In genomic region chrX:30489323-30489722, GRCh38 we compare ENCODE assay signal across 11 cellular contexts.
DNase-seq lines count a peak whose midpoint lies in the region; ATAC-seq and TF ChIP-seq lines count a peak whose summit lies in the region.
"Had no signal": no experiment of that assay in that cellular context is flagged by ENCODE, and none has a peak within 500 bp of the region (broad histone marks: within the 10 kb centered on the region; RNA-seq: fewer than 3 reads in every experiment).

No MANE protein-coding gene starts in this region.

- H3K79me2 ChIP-seq in HCT116 (ENCODE audit: insufficient read depth, low read length), result no peaks in the 10 kb centered on the region
- no peaks in the 10 kb centered on the region for H3K79me2 ChIP-seq in PC-9 (ENCODE audit: low read depth)
- H3K79me2 ChIP-seq: parathyroid adenoma had no signal

- H3K27ac ChIP-seq in HCT116 (ENCODE audit: low read depth, low read length), result no peak overlapping the region
- H3K27ac ChIP-seq in PC-9, result no peak overlapping the region
- H3K27ac ChIP-seq: parathyroid adenoma had no signal

- DNase-seq in GM04504 (ENCODE audit: low read depth), result peak; percentile 5
- peak; percentile 8 for DNase-seq in HCT116 (ENCODE audit: low read depth, low spot score)
- peak in 1 of 2 experiments; percentile 13 for DNase-seq in PC-9
- DNase-seq in left lobe of liver (ENCODE audit: low spot score), result no peak
- no peak for DNase-seq in NCI-H1436 (lab: John Stamatoyannopoulos, UW)
- DNase-seq: kidney glomerular epithelial cell, NCI-H1694, SW 1271 had no signal

- TF ChIP-seq CTCF in HCT116 (IDR thresholded peaks at IDR 0.05 in 2 of 3, conservative IDR thresholded peaks at IDR 0.05 in 1 of 3; ENCODE audit: borderline replicate concordance in 1 of 3, insufficient read depth in 1 of 3, low read depth in 2 of 3, low read length in 2 of 3), result peak; percentile 18 to 37 (median 28); a peak in 3 of 6 replicates
- TF ChIP-seq CTCF in PC-9 (conservative IDR thresholded peaks at IDR 0.05), result peak; percentile 37; the same call in 1 of the 2 replicates

- H3K4me3 ChIP-seq in HCT116 (replicated peaks in 1 of 2; ENCODE audit: low read depth in 1 of 2, low read length in 2 of 2), result no peak overlapping the region
- no peak overlapping the region for H3K4me3 ChIP-seq in PC-9

- ATAC-seq in HCT116 (peak; percentile 82), left lobe of liver (peak; percentile 42), HG03095 (IDR thresholded peaks at IDR 0.05; ENCODE audit: unreplicated experiment) (no peak), HG03139 (IDR thresholded peaks at IDR 0.05; ENCODE audit: unreplicated experiment) (no peak)

- H3K36me3 ChIP-seq in HCT116 (ENCODE audit: control insufficient read depth in 1 of 2, insufficient read depth in 2 of 2, low read length in 2 of 2) (no peaks in the 10 kb centered on the region), PC-9 (ENCODE audit: low read depth) (no peaks in the 10 kb centered on the region)

- peak; percentile 54 for TF ChIP-seq RAD21 in HCT116 (IDR thresholded peaks at IDR 0.05; ENCODE audit: low read depth)

- H3K9ac ChIP-seq in HCT116 (ENCODE audit: low read length), result no peak overlapping the region
- H3K9ac ChIP-seq: parathyroid adenoma had no signal

- RAD21 ChIA-PET in HCT116 (lab: Charles Lee; ENCODE audit: low non-redundant PET in 1 of 2, low total read pairs in 2 of 2, uncharacterized antibody in 2 of 2, unreplicated experiment in 2 of 2), result no interaction called here

- H3K27me3 ChIP-seq in HCT116 (ENCODE audit: insufficient read depth, low read length), result no peaks in the 10 kb centered on the region
- H3K27me3 ChIP-seq in PC-9 (ENCODE audit: insufficient read depth, low read depth), result no peaks in the 10 kb centered on the region

- POLR2A ChIA-PET in HCT116 (lab: Charles Lee), result no interaction called here
- POLR2A ChIA-PET in PC-9 (lab: Charles Lee; ENCODE audit: unreplicated experiment), result interaction anchor here (0.6 kb wide), 1 partner anchor 173 kb away, joined by 4 read pairs; no protein-coding TSS in a partner anchor

- no peaks in the 10 kb centered on the region for H4K20me1 ChIP-seq in HCT116 (ENCODE audit: insufficient read depth)
- no peaks in the 10 kb centered on the region for H4K20me1 ChIP-seq in PC-9 (ENCODE audit: insufficient read depth)

- H3F3A ChIP-seq in PC-9 (ENCODE audit: insufficient read depth, low read depth), result no peaks in the 10 kb centered on the region

- H3K9me2 ChIP-seq in HCT116 (ENCODE audit: insufficient read depth) (no peaks in the 10 kb centered on the region), PC-9 (ENCODE audit: insufficient read depth) (no peaks in the 10 kb centered on the region)

- H2AFZ ChIP-seq in HCT116 (ENCODE audit: low read depth, low read length, poor library complexity, severe bottlenecking), result no peak overlapping the region
- no peak overlapping the region for H2AFZ ChIP-seq in PC-9
- H2AFZ ChIP-seq: parathyroid adenoma had no signal

- BruUV-seq in HCT116 (replicated peaks; lab: Mats Ljungman, UMichigan) (no TSS peak), PC-9 (replicated peaks; lab: Mats Ljungman, UMichigan) (no TSS peak)

- intact Hi-C loops in HCT116 (cut with micrococcal nuclease) (loop anchor here (1.0 to 2.0 kb wide), 3 partner anchors 147 to 347 kb away; no protein-coding TSS in a partner anchor), PC-9 (cut with micrococcal nuclease; ENCODE audit: unreplicated experiment) (loop anchor here (5.0 to 10.0 kb wide), 2 partner anchors 185 to 212 kb away; partner anchors contain the start of gene NR0B1)

- H3K4me1 ChIP-seq in HCT116 (ENCODE audit: control insufficient read depth in 1 of 2, insufficient read depth in 2 of 2, low read length in 2 of 2) (no peaks in the 10 kb centered on the region), PC-9 (replicated peaks; ENCODE audit: insufficient read depth) (no peaks in the 10 kb centered on the region)
- H3K4me1 ChIP-seq: parathyroid adenoma had no signal

- no peaks in the 10 kb centered on the region for H3K9me3 ChIP-seq in HCT116 (ENCODE audit: control insufficient read depth in 1 of 2, insufficient read depth in 1 of 2, low read depth in 1 of 2, low read length in 2 of 2)
- H3K9me3 ChIP-seq in PC-9 (ENCODE audit: insufficient read depth, low read depth), result no peaks in the 10 kb centered on the region

- CTCF ChIA-PET in HCT116 (lab: Charles Lee) (interaction anchor here (0.7 to 1.5 kb wide), 3 partner anchors 206 to 1096 kb away, joined by 4 to 8 read pairs (median 5); no protein-coding TSS in a partner anchor), PC-9 (lab: Charles Lee) (interaction anchor here (0.5 to 0.7 kb wide), 2 partner anchors 321 to 951 kb away, joined by 4 to 6 read pairs; no protein-coding TSS in a partner anchor)

- no peak overlapping the region for H3K4me2 ChIP-seq in HCT116 (ENCODE audit: low read length)
- H3K4me2 ChIP-seq in PC-9, result no peak overlapping the region

- TF ChIP-seq POLR2A in HCT116 (IDR thresholded peaks at IDR 0.05; ENCODE audit: borderline replicate concordance, extremely low read depth, insufficient read depth, insufficient read length), result no peak

TF ChIP-seq in HCT116, 20 proteins besides CTCF, POLR2A, EP300 and RAD21:
- TF ChIP-seq ZNF274 (IDR thresholded peaks at IDR 0.05; ENCODE audit: low read depth, low read length), result no peak
- no peak for TF ChIP-seq ZBTB33 (IDR thresholded peaks at IDR 0.05; ENCODE audit: extremely low read depth, insufficient replicate concordance, low read length)
- no peak for TF ChIP-seq JUND (IDR thresholded peaks at IDR 0.05)
- TF ChIP-seq MAX (IDR thresholded peaks at IDR 0.05), result no peak
- no peak for TF ChIP-seq ZFX (IDR thresholded peaks at IDR 0.05)
- no peak for TF ChIP-seq ELF1 (IDR thresholded peaks at IDR 0.05; ENCODE audit: borderline replicate concordance, low read depth)
- no peak for TF ChIP-seq SIN3A (IDR thresholded peaks at IDR 0.05; ENCODE audit: low read depth)
- no peak for TF ChIP-seq YY1 (IDR thresholded peaks at IDR 0.05; ENCODE audit: extremely low read depth, insufficient replicate concordance, low read depth, low read length)
- TF ChIP-seq CBX3 (IDR thresholded peaks at IDR 0.05; ENCODE audit: low read depth), result no peak
- TF ChIP-seq REST (IDR thresholded peaks at IDR 0.05; ENCODE audit: low read depth), result no peak

Comparison
In these comparisons a context has a peak if more than half of its experiments do, and no peak if none do; other contexts are left out.
1. DNase-seq: peak in GM04504 (single experiment) and HCT116 (single experiment); none in left lobe of liver (single experiment) and NCI-H1436 (single experiment).
2. ATAC-seq: peak in HCT116 (single experiment) and left lobe of liver (single experiment); none in HG03095 (single experiment) and HG03139 (single experiment).